Comparison of ENCODE assay signal across 23 cellular contexts in the genomic region with DNA sequence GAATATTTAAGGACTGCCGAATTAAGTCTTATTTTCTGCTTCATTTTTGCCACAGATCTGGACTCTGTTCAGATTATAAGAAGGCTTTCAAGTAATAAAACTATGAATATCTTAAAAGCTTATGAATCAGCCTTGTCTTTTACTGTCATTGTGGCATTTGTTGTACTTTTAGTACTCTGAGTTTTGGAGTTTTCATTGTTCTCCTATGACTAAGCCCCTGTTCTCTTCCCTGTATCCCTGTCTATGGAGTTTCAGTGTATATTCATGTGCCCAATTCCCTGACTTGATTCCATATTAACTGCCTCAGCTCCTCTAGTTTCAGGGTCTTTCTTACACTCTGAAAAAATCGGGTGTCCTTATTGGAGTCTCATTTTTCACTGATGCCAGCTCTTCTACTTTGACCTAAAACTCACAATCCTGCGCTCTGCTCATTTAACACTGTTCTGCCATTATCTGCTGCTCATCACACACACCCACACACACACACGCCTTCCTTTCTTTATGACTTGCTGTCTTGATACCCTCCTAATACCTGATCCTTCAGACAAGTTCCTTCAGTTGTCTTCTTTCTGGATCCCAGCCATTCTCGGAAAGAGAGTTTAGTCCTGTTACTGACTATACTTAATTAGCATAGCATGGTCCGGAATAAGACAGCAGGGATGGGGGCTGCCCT.
A peak's percentile ranks its signal among the peaks of the same experiment; 100 is the strongest.
DNase-seq lines count a peak whose midpoint lies in the region; ATAC-seq, FAIRE-seq and TF ChIP-seq lines count a peak whose summit lies in the region.
"Had no signal": no experiment of that assay in that cellular context is flagged by ENCODE, and none has a peak within 500 bp of the region (broad histone marks: within the 10 kb centered on the region; RNA-seq: fewer than 3 reads in every experiment).

No MANE protein-coding gene starts in this region.

- peak; percentile 58 for ATAC-seq in GM12878
- no peak for ATAC-seq in GM21390 (IDR thresholded peaks at IDR 0.05; ENCODE audit: unreplicated experiment)
- no peak for ATAC-seq in left lung
- ATAC-seq in Right ventricle myocardium superior (ENCODE audit: poor library complexity), result no peak

- no peaks in the 10 kb centered on the region for H4K20me1 ChIP-seq in GM12878 (ENCODE audit: control insufficient read depth, insufficient read depth)

- RAD21 ChIA-PET in GM12878 (lab: Charles Lee; ENCODE audit: unreplicated experiment), result interaction anchor here (1.0 to 1.7 kb wide), 2 partner anchors 12 to 64 kb away, joined by 3 to 4 read pairs; no protein-coding TSS in a partner anchor

- DNase-seq in H54 (ENCODE audit: insufficient read length, low spot score) (no peak), GM12878 (ENCODE audit: low read depth, low spot score) (no peak), nephron progenitor cell (no peak), left lung (no peak), NCI-H2196 treated with DMSO at 0.1 percent for 48 hours (lab: John Stamatoyannopoulos, UW; ENCODE audit: unreplicated experiment) (no peak), Right ventricle myocardium superior (no peak)
- DNase-seq: EL, GM23248, Kasumi-1, MM.1S, NCI-H1092, NCI-H1436 treated with DMSO at 0.1 percent for 48 hours, NCI-H1930, NCI-H226, NCI-H510A treated with DMSO at 0.1 percent for 48 hours, NCI-H82, SHP77, SW 1271 had no signal

- H3K4me3 ChIP-seq in GM12878 (no peak overlapping the region), left lung (no peak overlapping the region)
- H3K4me3 ChIP-seq: GM23248, SK-N-MC had no signal

- H3K9me3 Mint-ChIP-seq in nephron progenitor cell, result no peaks in the 10 kb centered on the region

- no peaks in the 10 kb centered on the region for H3K79me2 ChIP-seq in GM12878 (ENCODE audit: control insufficient read depth, insufficient read depth, low read length)

- CTCF ChIA-PET in GM12878 (lab: Yijun Ruan, JAX), result interaction anchor here (1.0 to 1.4 kb wide), 4 partner anchors 8 to 32 kb away, joined by 3 to 4 read pairs (median 3); no protein-coding TSS in a partner anchor

- H3K4me1 Mint-ChIP-seq in nephron progenitor cell, result peaks cover 4% of the 10 kb centered on the region
- H3K4me1 Mint-ChIP-seq: B cell had no signal

- BruUV-seq in GM12878 (replicated peaks; lab: Mats Ljungman, UMichigan), result no TSS peak

- in situ Hi-C loops in GM12878 (cut with MboI), result no loop called here

- no peak overlapping the region for H2AFZ ChIP-seq in GM12878 (ENCODE audit: control insufficient read depth, low read depth, low read length)
- H2AFZ ChIP-seq: GM23248 had no signal

- H3K27me3 ChIP-seq in GM12878 (replicated peaks in 1 of 2; ENCODE audit: control insufficient read depth in 2 of 2, insufficient read depth in 2 of 2, low read length in 1 of 2), result no peaks in the 10 kb centered on the region
- no peaks in the 10 kb centered on the region for H3K27me3 ChIP-seq in left lung

- intact Hi-C loops in GM12878 (cut with micrococcal nuclease; ENCODE audit: unreplicated experiment) (no loop called here), left lung (cut with DNase I) (no loop called here), Right ventricle myocardium superior (cut with DNase I) (no loop called here)

- H3K27me3 Mint-ChIP-seq in nephron progenitor cell (ENCODE audit: low read depth, poor library complexity), result peaks cover 5% of the 10 kb centered on the region
- H3K27me3 Mint-ChIP-seq: B cell had no signal

- no peak for TF ChIP-seq EP300 in GM12878 (IDR thresholded peaks at IDR 0.05; ENCODE audit: borderline replicate concordance in 1 of 2, control insufficient read depth in 1 of 2, low read depth in 2 of 2, low read length in 2 of 2)

- no peak for TF ChIP-seq POLR2A in H54 (IDR thresholded peaks at IDR 0.05; ENCODE audit: low read depth, low read length)
- no peak for TF ChIP-seq POLR2A in GM12878 (IDR thresholded peaks at IDR 0.05; ENCODE audit: low read depth, low read length)

- TF ChIP-seq CTCF in 22Rv1 (IDR thresholded peaks at IDR 0.05), result no peak
- no peak for TF ChIP-seq CTCF in GM12878 (IDR thresholded peaks at IDR 0.05 in 2 of 3, conservative IDR thresholded peaks at IDR 0.05 in 1 of 3; ENCODE audit: control insufficient read depth in 2 of 3, extremely low read depth in 1 of 3, insufficient read depth in 1 of 3, low read depth in 3 of 3, low read length in 3 of 3)
- TF ChIP-seq CTCF in nephron progenitor cell (IDR thresholded peaks at IDR 0.05), result no peak
- no peak for TF ChIP-seq CTCF in left lung (IDR thresholded peaks at IDR 0.05)

- no peaks in the 10 kb centered on the region for H3K4me1 ChIP-seq in GM12878 (ENCODE audit: control insufficient read depth, insufficient read depth, low read length)
- H3K4me1 ChIP-seq in left lung, result no peaks in the 10 kb centered on the region

- peak overlapping the region; percentile 0 for H3K27ac Mint-ChIP-seq in nephron progenitor cell
- H3K27ac Mint-ChIP-seq: B cell had no signal

- no peak overlapping the region for H3K4me2 ChIP-seq in GM12878 (ENCODE audit: control insufficient read depth, insufficient read depth)

- FAIRE-seq in H54 (lab: Jason Lieb, UNC), result peak; percentile 61
- no peak for FAIRE-seq in GM12878 (lab: Jason Lieb, UNC)
- FAIRE-seq: A204.1 had no signal

- H3K4me3 Mint-ChIP-seq in nephron progenitor cell, result no peak overlapping the region
- H3K4me3 Mint-ChIP-seq: B cell had no signal

- no peak overlapping the region for H3K9ac ChIP-seq in GM12878 (ENCODE audit: control insufficient read depth, insufficient read depth, low read length)
- H3K9ac ChIP-seq: GM23248 had no signal

- SMC1A ChIA-PET in GM12878 (lab: Charles Lee; ENCODE audit: uncharacterized antibody, unreplicated experiment), result interaction anchor here (0.6 to 2.2 kb wide), 4 partner anchors 9 to 117 kb away, joined by 3 to 7 read pairs (median 5); no protein-coding TSS in a partner anchor

- no peak for TF ChIP-seq RAD21 in GM12878 (IDR thresholded peaks at IDR 0.05; ENCODE audit: insufficient read depth, low read depth, low read length)

- H3K36me3 ChIP-seq in GM12878 (ENCODE audit: control insufficient read depth in 2 of 2, insufficient read depth in 2 of 2, low read length in 1 of 2) (no peaks in the 10 kb centered on the region), left lung (no peaks in the 10 kb centered on the region)

- POLR2A ChIA-PET in GM12878 (lab: Charles Lee), result no interaction called here

- H3K9me3 ChIP-seq in GM12878 (replicated peaks; ENCODE audit: control insufficient read depth, insufficient read depth, low read length) (no peaks in the 10 kb centered on the region), left lung (no peaks in the 10 kb centered on the region)

- H3K36me3 Mint-ChIP-seq in nephron progenitor cell (ENCODE audit: low read depth), result no peaks in the 10 kb centered on the region

- WGBS in GM12878 (ENCODE audit: insufficient coverage, insufficient replicate concordance, low lambda C conversion rate, missing lambda C conversion rate), result 25% methylated on average over 6 of the region's 6 CpGs

- H3K27ac ChIP-seq in 22Rv1, result 0 out of 2 replicates have a peak overlapping the region, but pooled peaks have one; percentile 27
- no peak overlapping the region for H3K27ac ChIP-seq in GM12878 (ENCODE audit: control insufficient read depth, insufficient read depth)
- H3K27ac ChIP-seq in left lung, result no peak overlapping the region
- H3K27ac ChIP-seq: GM23248, SK-N-MC had no signal

TF ChIP-seq in GM12878, 131 proteins besides CTCF, POLR2A, EP300 and RAD21:
- TF ChIP-seq RFX5 (IDR thresholded peaks at IDR 0.05; ENCODE audit: low read depth, low read length), result no peak
- no peak for TF ChIP-seq IRF4 (IDR thresholded peaks at IDR 0.05; ENCODE audit: low read depth, low read length)
- TF ChIP-seq ZBED1 (IDR thresholded peaks at IDR 0.05; ENCODE audit: borderline replicate concordance), result no peak
- 0 out of 2 replicates have a peak, but pooled peaks have one; percentile 17 for TF ChIP-seq NBN (IDR thresholded peaks at IDR 0.05)
- no peak for TF ChIP-seq SUZ12 (IDR thresholded peaks at IDR 0.05; ENCODE audit: unreplicated experiment)
- no peak for TF ChIP-seq BRCA1 (IDR thresholded peaks at IDR 0.05; ENCODE audit: low read depth, low read length)
- no peak for TF ChIP-seq HCFC1 (IDR thresholded peaks at IDR 0.05; ENCODE audit: low read length)
